Comparison of ENCODE assay signal across 8 cellular contexts in genomic region chr12:124774054-124774461, GRCh38.
DNase-seq lines count a peak whose midpoint lies in the region; ATAC-seq and TF ChIP-seq lines count a peak whose summit lies in the region.

No MANE protein-coding gene starts in this region.

- H3K9me3 ChIP-seq in effector memory CD4-positive, alpha-beta T cell (ENCODE audit: control insufficient read depth, low read length) = no peaks in the 10 kb centered on the region

- peaks cover 20% of the 10 kb centered on the region for H3K27me3 Mint-ChIP-seq in IgD-negative memory B cell

- no peaks in the 10 kb centered on the region for H3K9me3 Mint-ChIP-seq in IgD-negative memory B cell

- peak; percentile 22 for ATAC-seq in GM21515 (IDR thresholded peaks at IDR 0.05; ENCODE audit: unreplicated experiment)
- no peak for ATAC-seq in Right ventricle myocardium superior (ENCODE audit: poor library complexity)

- H3K36me3 ChIP-seq in effector memory CD4-positive, alpha-beta T cell (ENCODE audit: control insufficient read depth, insufficient read depth, low read length) = no peaks in the 10 kb centered on the region

- H3K4me1 ChIP-seq in effector memory CD4-positive, alpha-beta T cell (ENCODE audit: control insufficient read depth, insufficient read depth, low read length, poor library complexity, severe bottlenecking) = peaks cover 3% of the 10 kb centered on the region

- peak overlapping the region in 1 of 3 donors; percentile 22 for H3K27ac Mint-ChIP-seq in IgD-negative memory B cell

- H3K4me1 Mint-ChIP-seq in IgD-negative memory B cell = peaks cover 20 to 25% (median 20%) of the 10 kb centered on the region in 3 donors

- H3K4me3 ChIP-seq in effector memory CD4-positive, alpha-beta T cell (ENCODE audit: insufficient read depth, low read depth, low read length, poor library complexity, severe bottlenecking) = peak overlapping the region; percentile 43

- intact Hi-C loops in Right ventricle myocardium superior (cut with DNase I) = loop anchor here (5.0 kb wide), 1 partner anchor 722 kb away; no protein-coding TSS in a partner anchor

- H3K27me3 ChIP-seq in effector memory CD4-positive, alpha-beta T cell (replicated peaks; ENCODE audit: control insufficient read depth, insufficient read depth, low read length, poor library complexity, severe bottlenecking) = no peaks in the 10 kb centered on the region

- H3K36me3 Mint-ChIP-seq in IgD-negative memory B cell = no peaks in the 10 kb centered on the region

- no peak overlapping the region for H3K27ac ChIP-seq in effector memory CD4-positive, alpha-beta T cell (ENCODE audit: insufficient read depth, low read length, poor library complexity, severe bottlenecking)

- in situ Hi-C loops in GM13977 (cut with MboI; ENCODE audit: low pct_unique_long_range_greater_than_20kb, low sequenced_read_pairs, unreplicated experiment) = loop anchor here (25.0 kb wide), 1 partner anchor 412 kb away; no protein-coding TSS in a partner anchor

- peak overlapping the region; percentile 15 to 89 (median 73) for H3K4me3 Mint-ChIP-seq in IgD-negative memory B cell

- DNase-seq in GM13977 (ENCODE audit: low spot score) (peak; percentile 78), Right ventricle myocardium superior (no peak), DMS153 (lab: John Stamatoyannopoulos, UW) (no peak), NCI-H774 (lab: John Stamatoyannopoulos, UW) (no peak), NCI-H748 treated with DMSO at 0.1 percent for 48 hours (lab: John Stamatoyannopoulos, UW) (no peak)
- DNase-seq in effector memory CD4-positive, alpha-beta T cell = no peak

- TF ChIP-seq CTCF in GM13977 (IDR thresholded peaks at IDR 0.05; ENCODE audit: extremely low read depth, insufficient read depth, missing control alignments) = no peak
